12 cellular contexts compared by ENCODE assay signal in the genomic region with DNA sequence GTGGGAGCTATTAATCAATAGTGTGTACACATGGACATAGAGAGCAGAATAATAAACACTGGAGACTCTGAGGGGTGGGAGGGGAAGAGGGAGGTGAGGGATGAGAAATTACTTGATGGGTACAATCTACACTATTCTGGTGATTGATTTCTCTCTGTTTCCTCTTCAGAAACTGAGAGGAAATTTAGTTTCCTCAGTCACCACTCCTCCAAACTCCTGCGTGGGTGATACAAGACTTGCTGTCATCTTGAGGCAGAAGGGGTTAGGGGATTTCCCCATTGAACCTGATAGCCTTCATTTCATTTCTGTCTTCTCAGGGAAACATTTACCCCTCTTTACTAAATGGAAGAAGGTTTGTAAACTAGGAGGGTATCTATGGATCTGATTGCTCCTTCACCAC.
A peak's percentile ranks its signal among the peaks of the same experiment; 100 is the strongest.
DNase-seq lines count a peak whose midpoint lies in the region; ATAC-seq, FAIRE-seq and TF ChIP-seq lines count a peak whose summit lies in the region.
"Had no signal": no experiment of that assay in that cellular context is flagged by ENCODE, and none has a peak within 500 bp of the region (broad histone marks: within the 10 kb centered on the region; RNA-seq: fewer than 3 reads in every experiment).

No MANE protein-coding gene starts in this region.

- H3K4me1 ChIP-seq in aorta (ENCODE audit: control insufficient read depth in 1 of 2, insufficient read depth in 2 of 2, low read length in 2 of 2) = no peaks in the 10 kb centered on the region
- H3K4me1 ChIP-seq: prostate gland had no signal

- no peaks in the 10 kb centered on the region for H3K27me3 Mint-ChIP-seq in naive B cell

- no peaks in the 10 kb centered on the region for H3K27me3 ChIP-seq in aorta (ENCODE audit: control insufficient read depth in 1 of 2, insufficient read depth in 2 of 2, low read length in 1 of 2)

- TF ChIP-seq POLR2A in GM12891 (IDR thresholded peaks at IDR 0.05; ENCODE audit: low read depth, low read length) = no peak

- H3K9me3 Mint-ChIP-seq in naive B cell = peaks cover 0 to 1% (median 0%) of the 10 kb centered on the region in 7 donors

- no peak overlapping the region for H3K4me3 ChIP-seq in aorta (ENCODE audit: low read length in 2 of 2)
- H3K4me3 ChIP-seq: prostate gland had no signal

- peaks cover 11 to 25% (median 20%) of the 10 kb centered on the region in 3 donors for H3K4me1 Mint-ChIP-seq in naive B cell

- H3K9me3 ChIP-seq in aorta (ENCODE audit: control insufficient read depth, low read length) = no peaks in the 10 kb centered on the region
- H3K9me3 ChIP-seq: prostate gland had no signal

- WGBS in aorta, 2 donors = 6 to 37% methylated on average over 1 of the region's 1 CpG

- no peaks in the 10 kb centered on the region for H3K36me3 Mint-ChIP-seq in naive B cell

- DNase-seq in GM12891 (ENCODE audit: insufficient read length, low spot score) (peak; percentile 7), naive B cell (peak; percentile 17), DMS153 treated with DMSO at 0.1 percent for 48 hours (lab: John Stamatoyannopoulos, UW; ENCODE audit: unreplicated experiment) (no peak), aorta (no peak), NCI-H524 treated with DMSO at 0.1 percent for 48 hours (lab: John Stamatoyannopoulos, UW) (no peak)
- DNase-seq: cerebellar nuclear complex, DMS 273 treated with DMSO at 0.1 percent for 48 hours, NCI-H2029 treated with DMSO at 0.1 percent for 48 hours had no signal

- intact Hi-C loops in aorta (cut with DNase I) = no loop called here

- H3K4me3 Mint-ChIP-seq in naive B cell = peak overlapping the region in 1 of 8 donors; percentile 72

- peak overlapping the region in 4 of 6 donors; percentile 11 to 51 (median 18) for H3K27ac Mint-ChIP-seq in naive B cell

- H3K36me3 ChIP-seq in aorta (ENCODE audit: control insufficient read depth in 1 of 2, insufficient read depth in 2 of 2, low read length in 1 of 2) = no peaks in the 10 kb centered on the region
- H3K36me3 ChIP-seq: prostate gland had no signal

- H3K27ac ChIP-seq in aorta (ENCODE audit: low read depth in 1 of 2, low read length in 2 of 2) = no peak overlapping the region
- H3K27ac ChIP-seq: prostate gland had no signal

- ATAC-seq in GM21360 (IDR thresholded peaks at IDR 0.05; ENCODE audit: unreplicated experiment) (peak; percentile 93), HG03432 (IDR thresholded peaks at IDR 0.05; ENCODE audit: unreplicated experiment) (peak; percentile 85), naive B cell (ENCODE audit: low read depth in 2 of 2) (peak; percentile 75 to 81), aorta (ENCODE audit: low FRiP score) (no peak), GM21447 (IDR thresholded peaks at IDR 0.05; ENCODE audit: unreplicated experiment) (no peak)

- FAIRE-seq in GM12891 (lab: Jason Lieb, UNC) = peak; percentile 75

TF ChIP-seq in GM12891, 5 proteins besides CTCF, POLR2A, EP300 and RAD21:
- no peak for TF ChIP-seq POLR2AphosphoS5 (IDR thresholded peaks at IDR 0.05; ENCODE audit: low read depth, low read length)
- TF ChIP-seq TAF1 (IDR thresholded peaks at IDR 0.05; ENCODE audit: low read depth, low read length) = no peak
- TF ChIP-seq POU2F2 (IDR thresholded peaks at IDR 0.05; ENCODE audit: low read depth, low read length) = no peak
- TF ChIP-seq PAX5 (IDR thresholded peaks at IDR 0.05; ENCODE audit: insufficient read depth, low read length, severe bottlenecking) = no peak
- no peak for TF ChIP-seq SPI1 (IDR thresholded peaks at IDR 0.05; ENCODE audit: low read depth, low read length)

Comparison
In these comparisons a context has a peak if more than half of its experiments do, and no peak if none do; other contexts are left out.
1. DNase-seq: peak in GM12891 (single experiment) and naive B cell (single experiment); none in DMS153 treated with DMSO at 0.1 percent for 48 hours (single experiment), aorta (0 of 2) and NCI-H524 treated with DMSO at 0.1 percent for 48 hours (single experiment).
2. ATAC-seq: peak in GM21360 (single experiment), HG03432 (single experiment) and naive B cell (2 of 2); none in aorta (single experiment) and GM21447 (single experiment).